Comparison of ENCODE assay signal across 24 cellular contexts in the genomic region with DNA sequence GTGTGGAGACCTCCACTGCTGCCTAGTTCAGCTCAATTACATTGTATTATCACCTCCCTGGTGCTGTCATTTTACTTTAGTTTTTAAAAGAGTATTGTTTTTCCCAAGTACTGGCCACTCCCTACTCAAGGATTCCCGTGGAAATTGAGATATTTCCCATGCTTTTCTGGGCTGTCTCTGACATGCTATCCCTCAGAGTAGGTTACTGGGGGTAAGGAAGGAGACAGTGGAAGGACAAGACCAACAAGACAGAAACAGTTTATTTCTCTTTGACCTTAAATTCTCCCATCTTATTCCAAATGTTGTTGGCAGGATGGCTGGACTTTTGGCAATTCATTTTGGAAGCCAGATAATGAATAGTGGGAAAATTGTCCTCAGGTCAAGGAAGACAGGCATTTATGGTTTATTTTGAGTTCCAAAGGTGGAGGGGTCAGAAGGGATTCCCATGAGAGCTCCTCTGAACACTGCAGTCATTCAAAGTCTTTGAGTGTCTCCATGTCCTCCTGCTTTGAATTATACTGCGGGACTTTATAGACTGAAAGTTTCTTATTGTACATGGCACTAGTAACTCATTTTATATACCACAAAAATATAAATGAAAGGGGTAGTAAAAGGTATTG.
"Had no signal": no experiment of that assay in that cellular context is flagged by ENCODE, and none has a peak within 500 bp of the region (broad histone marks: within the 10 kb centered on the region; RNA-seq: fewer than 3 reads in every experiment).

No MANE protein-coding gene starts in this region.

- H3K27me3 ChIP-seq: cardiac muscle cell, esophagus muscularis mucosa, left lung, neural progenitor cell, stomach, tibial nerve, upper lobe of left lung had no signal

- H3K9ac ChIP-seq: neural progenitor cell, parathyroid adenoma had no signal

- DNase-seq: dermis blood vessel endothelial cell; effector memory CD4-positive, alpha-beta T cell; foreskin melanocyte; glutamatergic neuron; left lung; midbrain; naive thymus-derived CD4-positive, alpha-beta T cell; small intestine; stimulated activated CD4-positive, alpha-beta T cell treated with anti-CD3 and anti-CD28 coated beads, Interleukin-15, amount 100 ng/mL, for 24 hours; stimulated activated CD4-positive, alpha-beta T cell treated with anti-CD3 and anti-CD28 coated beads, Interleukin-2, amount 100 ng/mL, for 48 hours; stimulated activated CD8-positive, alpha-beta memory T cell treated with anti-CD3 and anti-CD28 coated beads, Interleukin-4, amount 100 ng/mL, for 48 hours; stimulated activated naive CD4-positive, alpha-beta T cell treated with Interleukin-2 at 50 U/mL for 16 hours; stomach; upper lobe of left lung had no signal

- H3K9me3 ChIP-seq: esophagus muscularis mucosa, left lung, stomach, tibial nerve, upper lobe of left lung had no signal

- H3K9me3 Mint-ChIP-seq: memory B cell; naive thymus-derived CD4-positive, alpha-beta T cell; nephron; neural progenitor cell had no signal

- H3K4me1 Mint-ChIP-seq: memory B cell; naive thymus-derived CD4-positive, alpha-beta T cell; nephron; neural progenitor cell had no signal

- H3K27me3 Mint-ChIP-seq: progenitor cell of endocrine pancreas had no signal

- H3K4me3 Mint-ChIP-seq: memory B cell; naive thymus-derived CD4-positive, alpha-beta T cell; nephron; neural progenitor cell had no signal

- H3K4me1 ChIP-seq: left lung, neural progenitor cell, parathyroid adenoma, stomach, tibial nerve, upper lobe of left lung had no signal

- H3K36me3 Mint-ChIP-seq: memory B cell, neural progenitor cell had no signal

- H3K27ac ChIP-seq: cardiac muscle cell, esophagus muscularis mucosa, left lung, neural progenitor cell, parathyroid adenoma, stomach, tibial nerve, upper lobe of left lung had no signal

- ATAC-seq: left lung; naive thymus-derived CD4-positive, alpha-beta T cell had no signal

- H3K36me3 ChIP-seq: cardiac muscle cell, esophagus muscularis mucosa, left lung, neural progenitor cell, stomach, tibial nerve, upper lobe of left lung had no signal

- H3K4me3 ChIP-seq: cardiac muscle cell, coronary artery, esophagus muscularis mucosa, left lung, lung, neural progenitor cell, stomach, tibial nerve, upper lobe of left lung had no signal

- H3K27ac Mint-ChIP-seq: memory B cell; naive thymus-derived CD4-positive, alpha-beta T cell; nephron; neural progenitor cell; progenitor cell of endocrine pancreas had no signal
